Comparison of ENCODE assay signal across 1 cellular context in the genomic region with DNA sequence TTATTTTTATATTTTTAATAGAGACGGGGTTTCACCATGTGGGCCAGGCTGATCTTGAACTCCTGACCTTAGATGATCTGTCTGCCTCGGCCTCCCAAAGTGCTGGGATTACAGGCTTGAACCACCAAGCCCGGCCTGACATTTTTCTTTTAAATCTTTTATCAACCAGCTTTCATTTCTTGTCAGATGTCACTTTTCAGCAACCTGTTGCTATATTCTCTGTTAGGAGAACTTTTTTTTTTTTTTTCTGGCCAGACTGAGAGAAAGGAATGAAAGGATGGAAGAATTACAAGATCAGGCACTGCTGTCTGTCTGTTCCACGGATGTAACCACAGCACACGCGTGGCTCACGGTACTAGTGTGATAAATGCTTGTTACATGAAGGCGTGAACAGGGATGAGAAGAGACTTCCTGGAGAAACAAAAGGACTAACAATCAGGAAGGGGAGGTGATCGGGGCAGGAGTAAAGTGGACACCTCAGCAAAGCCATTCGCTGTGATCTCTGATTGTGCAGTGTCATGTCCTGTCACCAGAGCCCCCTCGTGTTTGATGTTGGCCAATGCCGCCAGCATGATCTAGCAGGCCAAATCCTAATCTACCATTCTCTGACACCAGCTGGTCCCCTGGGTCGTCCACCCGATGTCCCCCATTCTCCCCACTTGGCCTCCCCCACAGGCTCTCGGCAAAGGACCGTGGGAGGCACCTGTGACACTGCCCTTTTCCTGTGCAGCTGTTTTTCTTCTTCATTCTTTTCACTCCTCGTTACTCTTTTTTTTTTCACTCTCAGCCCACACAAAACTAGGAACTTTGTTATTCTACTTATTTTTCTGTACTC.
TF ChIP-seq lines count a peak whose summit lies in the region.

No MANE protein-coding gene starts in this region.

TF ChIP-seq in K562, 482 proteins besides CTCF, POLR2A, EP300 and RAD21 (continued from another document and continues in another):
- TF ChIP-seq GMEB1 (CRISPR knock-in tag; IDR thresholded peaks at IDR 0.05) (0 out of 2 replicates have a peak, but pooled peaks have one; percentile 27), THRAP3 (IDR thresholded peaks at IDR 0.05; ENCODE audit: borderline replicate concordance) (no peak), ZSCAN32 (CRISPR knock-in tag; IDR thresholded peaks at IDR 0.05) (no peak), GTF2F1 (IDR thresholded peaks at IDR 0.05; ENCODE audit: low read depth, low read length) (peak; percentile 62; the same call in 1 of the 2 replicates), BCL6 (CRISPR knock-in tag; IDR thresholded peaks at IDR 0.05) (peak; percentile 72; the same call in 1 of the 2 replicates), BACH1 (tag; IDR thresholded peaks at IDR 0.05) (peak; percentile 96), ZNF134 (CRISPR knock-in tag; conservative IDR thresholded peaks at IDR 0.05) (peak; percentile 35; the same call in 1 of the 2 replicates), FOXO4 (CRISPR knock-in tag; IDR thresholded peaks at IDR 0.05) (0 out of 2 replicates have a peak, but pooled peaks have one; percentile 52), E2F3 (CRISPR knock-in tag; IDR thresholded peaks at IDR 0.05) (peak; percentile 50; the same call in 1 of the 2 replicates), ZNF23 (CRISPR knock-in tag; IDR thresholded peaks at IDR 0.05) (peak; percentile 46; the same call in 1 of the 2 replicates), ETS2 (tag; IDR thresholded peaks at IDR 0.05; ENCODE audit: borderline replicate concordance, poor library complexity, severe bottlenecking) (peak; percentile 27), SIN3A (IDR thresholded peaks at IDR 0.05; ENCODE audit: borderline replicate concordance in 2 of 2, control insufficient read depth in 1 of 2, low read depth in 2 of 2, low read length in 2 of 2) (peak in 1 of 2 experiments; percentile 78; a peak in 1 of 4 replicates), KLF16 (IDR thresholded peaks at IDR 0.05) (peak; percentile 92), MECOM (CRISPR knock-in tag; IDR thresholded peaks at IDR 0.05) (0 out of 2 replicates have a peak, but pooled peaks have one; percentile 20), SMC3 (conservative IDR thresholded peaks at IDR 0.05; ENCODE audit: insufficient read depth, low read depth, low read length) (0 out of 2 replicates have a peak, but pooled peaks have one; percentile 56), SP1 (CRISPR knock-in tag; IDR thresholded peaks at IDR 0.05) (peak; percentile 73; the same call in 1 of the 2 replicates), XRCC5 (IDR thresholded peaks at IDR 0.05; ENCODE audit: low read depth, low read length) (peak; percentile 87; the same call in 1 of the 2 replicates), MCM7 (IDR thresholded peaks at IDR 0.05) (no peak), ZNF253 (CRISPR knock-in tag; conservative IDR thresholded peaks at IDR 0.05) (0 out of 2 replicates have a peak, but pooled peaks have one; percentile 25), YY1 (IDR thresholded peaks at IDR 0.05; ENCODE audit: borderline replicate concordance in 1 of 3, control insufficient read depth in 1 of 3, extremely low read depth in 1 of 3, insufficient read depth in 3 of 3, insufficient read length in 1 of 3, insufficient replicate concordance in 2 of 3, low read depth in 1 of 3, low read length in 2 of 3) (peak in 2 of 3 experiments; percentile 59 to 68), ZBED1 (IDR thresholded peaks at IDR 0.05) (no peak), ZNF449 (CRISPR knock-in tag; IDR thresholded peaks at IDR 0.05) (peak; percentile 58; the same call in 1 of the 2 replicates), ZNF785 (CRISPR knock-in tag; IDR thresholded peaks at IDR 0.05) (no peak), NCOA2 (IDR thresholded peaks at IDR 0.05; ENCODE audit: partially characterized antibody in 2 of 2) (no peak), ZNF561 (CRISPR knock-in tag; conservative IDR thresholded peaks at IDR 0.05) (no peak), TOE1 (IDR thresholded peaks at IDR 0.05; ENCODE audit: borderline replicate concordance) (no peak), TOE1 (CRISPR knock-in tag; IDR thresholded peaks at IDR 0.05; ENCODE audit: borderline replicate concordance, low read depth) (peak; percentile 77; the same call in 1 of the 2 replicates), NFYB (IDR thresholded peaks at IDR 0.05; ENCODE audit: extremely low read depth, insufficient read length) (peak; percentile 51), KLF13 (tag; IDR thresholded peaks at IDR 0.05; ENCODE audit: borderline replicate concordance, low read depth) (peak; percentile 32), CCNT2 (IDR thresholded peaks at IDR 0.05; ENCODE audit: borderline replicate concordance, extremely low read depth, insufficient read length, low read depth, low read length) (peak; percentile 55)
- TF ChIP-seq, protein P1, sequence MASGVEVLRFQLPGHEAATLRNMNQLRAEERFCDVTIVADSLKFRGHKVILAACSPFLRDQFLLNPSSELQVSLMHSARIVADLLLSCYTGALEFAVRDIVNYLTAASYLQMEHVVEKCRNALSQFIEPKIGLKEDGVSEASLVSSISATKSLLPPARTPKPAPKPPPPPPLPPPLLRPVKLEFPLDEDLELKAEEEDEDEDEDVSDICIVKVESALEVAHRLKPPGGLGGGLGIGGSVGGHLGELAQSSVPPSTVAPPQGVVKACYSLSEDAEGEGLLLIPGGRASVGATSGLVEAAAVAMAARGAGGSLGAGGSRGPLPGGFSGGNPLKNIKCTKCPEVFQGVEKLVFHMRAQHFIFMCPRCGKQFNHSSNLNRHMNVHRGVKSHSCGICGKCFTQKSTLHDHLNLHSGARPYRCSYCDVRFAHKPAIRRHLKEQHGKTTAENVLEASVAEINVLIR (CRISPR knock-in tag; IDR thresholded peaks at IDR 0.05): peak; percentile 53; the same call in 1 of the 2 replicates
- TF ChIP-seq, protein P2, sequence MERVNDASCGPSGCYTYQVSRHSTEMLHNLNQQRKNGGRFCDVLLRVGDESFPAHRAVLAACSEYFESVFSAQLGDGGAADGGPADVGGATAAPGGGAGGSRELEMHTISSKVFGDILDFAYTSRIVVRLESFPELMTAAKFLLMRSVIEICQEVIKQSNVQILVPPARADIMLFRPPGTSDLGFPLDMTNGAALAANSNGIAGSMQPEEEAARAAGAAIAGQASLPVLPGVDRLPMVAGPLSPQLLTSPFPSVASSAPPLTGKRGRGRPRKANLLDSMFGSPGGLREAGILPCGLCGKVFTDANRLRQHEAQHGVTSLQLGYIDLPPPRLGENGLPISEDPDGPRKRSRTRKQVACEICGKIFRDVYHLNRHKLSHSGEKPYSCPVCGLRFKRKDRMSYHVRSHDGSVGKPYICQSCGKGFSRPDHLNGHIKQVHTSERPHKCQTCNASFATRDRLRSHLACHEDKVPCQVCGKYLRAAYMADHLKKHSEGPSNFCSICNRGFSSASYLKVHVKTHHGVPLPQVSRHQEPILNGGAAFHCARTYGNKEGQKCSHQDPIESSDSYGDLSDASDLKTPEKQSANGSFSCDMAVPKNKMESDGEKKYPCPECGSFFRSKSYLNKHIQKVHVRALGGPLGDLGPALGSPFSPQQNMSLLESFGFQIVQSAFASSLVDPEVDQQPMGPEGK (CRISPR knock-in tag; IDR thresholded peaks at IDR 0.05; ENCODE audit: borderline replicate concordance): no peak
- TF ChIP-seq, protein P3, sequence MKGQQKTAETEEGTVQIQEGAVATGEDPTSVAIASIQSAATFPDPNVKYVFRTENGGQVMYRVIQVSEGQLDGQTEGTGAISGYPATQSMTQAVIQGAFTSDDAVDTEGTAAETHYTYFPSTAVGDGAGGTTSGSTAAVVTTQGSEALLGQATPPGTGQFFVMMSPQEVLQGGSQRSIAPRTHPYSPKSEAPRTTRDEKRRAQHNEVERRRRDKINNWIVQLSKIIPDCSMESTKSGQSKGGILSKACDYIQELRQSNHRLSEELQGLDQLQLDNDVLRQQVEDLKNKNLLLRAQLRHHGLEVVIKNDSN (CRISPR knock-in tag; IDR thresholded peaks at IDR 0.05): peak; percentile 81
- TF ChIP-seq, protein P4, sequence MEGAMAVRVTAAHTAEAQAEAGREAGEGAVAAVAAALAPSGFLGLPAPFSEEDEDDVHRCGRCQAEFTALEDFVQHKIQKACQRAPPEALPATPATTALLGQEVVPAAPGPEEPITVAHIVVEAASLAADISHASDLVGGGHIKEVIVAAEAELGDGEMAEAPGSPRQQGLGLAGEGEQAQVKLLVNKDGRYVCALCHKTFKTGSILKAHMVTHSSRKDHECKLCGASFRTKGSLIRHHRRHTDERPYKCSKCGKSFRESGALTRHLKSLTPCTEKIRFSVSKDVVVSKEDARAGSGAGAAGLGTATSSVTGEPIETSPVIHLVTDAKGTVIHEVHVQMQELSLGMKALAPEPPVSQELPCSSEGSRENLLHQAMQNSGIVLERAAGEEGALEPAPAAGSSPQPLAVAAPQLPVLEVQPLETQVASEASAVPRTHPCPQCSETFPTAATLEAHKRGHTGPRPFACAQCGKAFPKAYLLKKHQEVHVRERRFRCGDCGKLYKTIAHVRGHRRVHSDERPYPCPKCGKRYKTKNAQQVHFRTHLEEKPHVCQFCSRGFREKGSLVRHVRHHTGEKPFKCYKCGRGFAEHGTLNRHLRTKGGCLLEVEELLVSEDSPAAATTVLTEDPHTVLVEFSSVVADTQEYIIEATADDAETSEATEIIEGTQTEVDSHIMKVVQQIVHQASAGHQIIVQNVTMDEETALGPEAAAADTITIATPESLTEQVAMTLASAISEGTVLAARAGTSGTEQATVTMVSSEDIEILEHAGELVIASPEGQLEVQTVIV (CRISPR knock-in tag; IDR thresholded peaks at IDR 0.05; ENCODE audit: borderline replicate concordance): no peak
- TF ChIP-seq, protein P5, sequence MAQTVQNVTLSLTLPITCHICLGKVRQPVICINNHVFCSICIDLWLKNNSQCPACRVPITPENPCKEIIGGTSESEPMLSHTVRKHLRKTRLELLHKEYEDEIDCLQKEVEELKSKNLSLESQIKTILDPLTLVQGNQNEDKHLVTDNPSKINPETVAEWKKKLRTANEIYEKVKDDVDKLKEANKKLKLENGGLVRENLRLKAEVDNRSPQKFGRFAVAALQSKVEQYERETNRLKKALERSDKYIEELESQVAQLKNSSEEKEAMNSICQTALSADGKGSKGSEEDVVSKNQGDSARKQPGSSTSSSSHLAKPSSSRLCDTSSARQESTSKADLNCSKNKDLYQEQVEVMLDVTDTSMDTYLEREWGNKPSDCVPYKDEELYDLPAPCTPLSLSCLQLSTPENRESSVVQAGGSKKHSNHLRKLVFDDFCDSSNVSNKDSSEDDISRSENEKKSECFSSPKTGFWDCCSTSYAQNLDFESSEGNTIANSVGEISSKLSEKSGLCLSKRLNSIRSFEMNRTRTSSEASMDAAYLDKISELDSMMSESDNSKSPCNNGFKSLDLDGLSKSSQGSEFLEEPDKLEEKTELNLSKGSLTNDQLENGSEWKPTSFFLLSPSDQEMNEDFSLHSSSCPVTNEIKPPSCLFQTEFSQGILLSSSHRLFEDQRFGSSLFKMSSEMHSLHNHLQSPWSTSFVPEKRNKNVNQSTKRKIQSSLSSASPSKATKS (CRISPR knock-in tag; IDR thresholded peaks at IDR 0.05): 0 out of 2 replicates have a peak, but pooled peaks have one; percentile 60
- TF ChIP-seq, protein P6, sequence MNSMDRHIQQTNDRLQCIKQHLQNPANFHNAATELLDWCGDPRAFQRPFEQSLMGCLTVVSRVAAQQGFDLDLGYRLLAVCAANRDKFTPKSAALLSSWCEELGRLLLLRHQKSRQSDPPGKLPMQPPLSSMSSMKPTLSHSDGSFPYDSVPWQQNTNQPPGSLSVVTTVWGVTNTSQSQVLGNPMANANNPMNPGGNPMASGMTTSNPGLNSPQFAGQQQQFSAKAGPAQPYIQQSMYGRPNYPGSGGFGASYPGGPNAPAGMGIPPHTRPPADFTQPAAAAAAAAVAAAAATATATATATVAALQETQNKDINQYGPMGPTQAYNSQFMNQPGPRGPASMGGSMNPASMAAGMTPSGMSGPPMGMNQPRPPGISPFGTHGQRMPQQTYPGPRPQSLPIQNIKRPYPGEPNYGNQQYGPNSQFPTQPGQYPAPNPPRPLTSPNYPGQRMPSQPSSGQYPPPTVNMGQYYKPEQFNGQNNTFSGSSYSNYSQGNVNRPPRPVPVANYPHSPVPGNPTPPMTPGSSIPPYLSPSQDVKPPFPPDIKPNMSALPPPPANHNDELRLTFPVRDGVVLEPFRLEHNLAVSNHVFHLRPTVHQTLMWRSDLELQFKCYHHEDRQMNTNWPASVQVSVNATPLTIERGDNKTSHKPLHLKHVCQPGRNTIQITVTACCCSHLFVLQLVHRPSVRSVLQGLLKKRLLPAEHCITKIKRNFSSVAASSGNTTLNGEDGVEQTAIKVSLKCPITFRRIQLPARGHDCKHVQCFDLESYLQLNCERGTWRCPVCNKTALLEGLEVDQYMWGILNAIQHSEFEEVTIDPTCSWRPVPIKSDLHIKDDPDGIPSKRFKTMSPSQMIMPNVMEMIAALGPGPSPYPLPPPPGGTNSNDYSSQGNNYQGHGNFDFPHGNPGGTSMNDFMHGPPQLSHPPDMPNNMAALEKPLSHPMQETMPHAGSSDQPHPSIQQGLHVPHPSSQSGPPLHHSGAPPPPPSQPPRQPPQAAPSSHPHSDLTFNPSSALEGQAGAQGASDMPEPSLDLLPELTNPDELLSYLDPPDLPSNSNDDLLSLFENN (IDR thresholded peaks at IDR 0.05; ENCODE audit: low read depth in 2 of 2, low read length in 2 of 2): peak in 1 of 2 experiments; percentile 91; a peak in 2 of 4 replicates
